In the genomic region with DNA sequence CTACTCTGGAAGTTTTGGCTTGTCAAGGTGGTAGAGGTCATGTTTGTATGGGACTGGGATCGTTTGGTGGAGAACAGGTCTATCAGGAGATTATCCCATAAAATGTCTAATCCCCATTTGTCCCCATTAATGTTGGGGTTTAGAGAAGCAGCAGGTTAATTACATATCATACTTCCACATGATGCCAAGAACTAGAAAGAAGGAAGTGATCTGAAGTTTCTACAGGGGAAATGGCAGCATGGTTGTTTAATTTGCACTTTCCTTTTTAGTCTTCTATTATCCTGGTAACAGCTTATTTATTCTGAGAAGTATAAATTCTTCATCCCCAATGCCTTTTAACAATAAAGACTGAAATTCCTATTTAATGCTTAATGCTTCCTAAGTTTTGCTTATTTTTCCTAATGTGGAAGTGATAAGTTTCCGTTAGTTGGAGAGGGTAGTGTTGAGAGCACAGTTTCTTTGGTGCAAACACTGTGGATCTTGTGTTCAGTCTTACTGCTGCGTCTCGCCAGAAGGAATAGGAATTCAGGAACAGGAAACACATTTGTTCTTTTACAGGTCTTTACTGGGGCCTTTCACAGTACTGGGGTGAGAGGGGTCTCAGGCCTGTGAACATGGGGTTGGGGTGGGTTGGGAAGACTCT, we compare ENCODE assay signal across 18 cellular contexts. TPM values are rescaled to one million over a fixed set of nuclear protein-coding genes. Genes with fewer than 3 reads are reported as not detected.
DNase-seq lines count a peak whose midpoint lies in the region; ATAC-seq, FAIRE-seq and TF ChIP-seq lines count a peak whose summit lies in the region.
"Had no signal": no experiment of that assay in that cellular context is flagged by ENCODE, and none has a peak within 500 bp of the region (broad histone marks: within the 10 kb centered on the region; RNA-seq: fewer than 3 reads in every experiment).

No MANE protein-coding gene starts in this region.

- DNase-seq in NAMALWA (ENCODE audit: low spot score) (peak; percentile 13), K562 (ENCODE audit: extremely low read depth in 1 of 4, low spot score in 3 of 4) (no peak), pulmonary artery endothelial cell (ENCODE audit: low read depth, low spot score) (peak; percentile 67), NCI-H187 (lab: John Stamatoyannopoulos, UW) (no peak)
- DNase-seq: activated CD4-positive, alpha-beta T cell treated with anti-CD3 and anti-CD28 coated beads, Interleukin-2, amount 10 ng/mL, durations not matched to agents 7 days and 5 days; activated T-cell treated with anti-CD3 and anti-CD28 coated beads, Interleukin-2, amount 50 U/mL, for 4 hours; CD8-positive, alpha-beta memory T cell; central memory CD4-positive, alpha-beta T cell; foreskin melanocyte; MG63; NCI-H774; Right ventricle myocardium superior; testis had no signal

- BruUV-seq in K562 (replicated peaks; lab: Mats Ljungman, UMichigan) = no TSS peak

- no peaks in the 10 kb centered on the region for H3K9me3 ChIP-seq in DOHH2 (ENCODE audit: control insufficient read depth, insufficient read depth, low read length)
- H3K9me3 ChIP-seq in K562 (replicated peaks; ENCODE audit: control insufficient read depth, insufficient read depth, low read depth, low read length) = no peaks in the 10 kb centered on the region
- H3K9me3 ChIP-seq: MG63, testis had no signal

- 0 out of 2 replicates have a peak overlapping the region, but pooled peaks have one; percentile 15 for H3K4me2 ChIP-seq in DOHH2 (ENCODE audit: low read length)
- H3K4me2 ChIP-seq in K562 (ENCODE audit: insufficient read depth, low read length) = no peak overlapping the region

- H3K9me1 ChIP-seq in K562 (ENCODE audit: control insufficient read depth, insufficient read depth, low read length) = no peaks in the 10 kb centered on the region

- in situ Hi-C loops in K562 (cut with MboI) = no loop called here

- peaks cover 8% of the 10 kb centered on the region for H4K20me1 ChIP-seq in DOHH2 (ENCODE audit: control insufficient read depth, insufficient read depth, low read depth, low read length)
- peaks cover 16% of the 10 kb centered on the region for H4K20me1 ChIP-seq in K562 (replicated peaks; ENCODE audit: control insufficient read depth, insufficient read depth, low read length)

- intact Hi-C loops in K562 (cut with micrococcal nuclease) = no loop called here

- H3K36me3 ChIP-seq in DOHH2 (ENCODE audit: control insufficient read depth, low read length) (peaks cover 11% of the 10 kb centered on the region), K562 (ENCODE audit: control insufficient read depth, insufficient read depth, low read length) (peaks cover 19% of the 10 kb centered on the region; the same call in 2 of the 3 replicates)
- H3K36me3 ChIP-seq: MG63 had no signal

- peaks cover 42% of the 10 kb centered on the region for H3K4me1 ChIP-seq in DOHH2 (ENCODE audit: control insufficient read depth, low read length)
- H3K4me1 ChIP-seq in K562 (replicated peaks in 1 of 2; ENCODE audit: control insufficient read depth in 2 of 2, insufficient read depth in 2 of 2, low read length in 2 of 2) = peaks cover 16 to 35% of the 10 kb centered on the region in 2 experiments; a peak in 4 of 5 replicates

- TF ChIP-seq POLR2A in K562 (conservative IDR thresholded peaks at IDR 0.05) = no peak

- no peak overlapping the region for H2AFZ ChIP-seq in K562 (ENCODE audit: low read depth, low read length)

- H3K9ac ChIP-seq in K562 (ENCODE audit: insufficient read depth in 1 of 2, low read depth in 2 of 2, low read length in 2 of 2) = no peak overlapping the region

- TF ChIP-seq RAD21 in K562 (CRISPR knock-in tag; conservative IDR thresholded peaks at IDR 0.05 in 1 of 2, IDR thresholded peaks at IDR 0.05 in 1 of 2) = no peak

- ATAC-seq in K562 (no peak), GM19455 (IDR thresholded peaks at IDR 0.05; ENCODE audit: unreplicated experiment) (no peak), GM19328 (IDR thresholded peaks at IDR 0.05; ENCODE audit: unreplicated experiment) (no peak)
- ATAC-seq: activated T-cell treated with anti-CD3 and anti-CD28 coated beads, Interleukin-2, amount 50 U/mL, for 4 hours had no signal

- no peaks in the 10 kb centered on the region for H3K9me2 ChIP-seq in DOHH2 (replicated peaks; ENCODE audit: control insufficient read depth, low read length)

- no peak for TF ChIP-seq EP300 in K562 (IDR thresholded peaks at IDR 0.05; ENCODE audit: low read length)

- no peak overlapping the region for H3K27ac ChIP-seq in DOHH2 (ENCODE audit: low read depth, low read length)
- H3K27ac ChIP-seq in K562 (ENCODE audit: extremely low read depth, low read depth, low read length) = peak overlapping the region; percentile 8; the same call in 2 of the 3 replicates

- H3K79me2 ChIP-seq in DOHH2 (ENCODE audit: control insufficient read depth, low read length) (peaks cover 65% of the 10 kb centered on the region), K562 (ENCODE audit: control insufficient read depth, insufficient read depth, low read length) (peaks cover 69% of the 10 kb centered on the region)

- no peak for TF ChIP-seq CTCF in DOHH2 (IDR thresholded peaks at IDR 0.05; ENCODE audit: low read depth, low read length, poor library complexity, severe bottlenecking)
- TF ChIP-seq CTCF in K562 (IDR thresholded peaks at IDR 0.05 in 2 of 3, conservative IDR thresholded peaks at IDR 0.05 in 1 of 3; ENCODE audit: insufficient read depth in 2 of 3, low read depth in 1 of 3, low read length in 3 of 3) = no peak

- WGBS in K562 (ENCODE audit: insufficient coverage, low coverage, missing lambda C conversion rate) = 63% methylated on average over 4 of the region's 4 CpGs

- no peak for FAIRE-seq in K562 (lab: Jason Lieb, UNC)
- FAIRE-seq: H1, HTR-8/SVneo had no signal

- H3K27me3 ChIP-seq in DOHH2 (ENCODE audit: control insufficient read depth, low read length) (no peaks in the 10 kb centered on the region), K562 (ENCODE audit: control insufficient read depth in 2 of 2, insufficient read depth in 2 of 2, low read length in 2 of 2) (no peaks in the 10 kb centered on the region)
- H3K27me3 ChIP-seq: MG63, testis had no signal

- CTCF ChIA-PET in K562 (lab: Yijun Ruan, JAX; ENCODE audit: low intra/inter-chr PET ratio) = no interaction called here

- POLR2A ChIA-PET in K562 (lab: Yijun Ruan, JAX) = interaction anchor here (0.7 to 1.2 kb wide), 3 partner anchors 10 to 70 kb away, joined by 3 to 5 read pairs (median 3); no protein-coding TSS in a partner anchor

- no peak overlapping the region for H3K4me3 ChIP-seq in DOHH2 (ENCODE audit: low read length)
- no peak overlapping the region for H3K4me3 ChIP-seq in K562
- H3K4me3 ChIP-seq: MG63, testis had no signal

- peaks cover 10% of the 10 kb centered on the region; the same call in 1 of the 2 replicates for H3F3A ChIP-seq in DOHH2 (ENCODE audit: control insufficient read depth, insufficient read depth)

TF ChIP-seq in K562, 482 proteins besides CTCF, POLR2A, EP300 and RAD21:
- TF ChIP-seq, protein P1, sequence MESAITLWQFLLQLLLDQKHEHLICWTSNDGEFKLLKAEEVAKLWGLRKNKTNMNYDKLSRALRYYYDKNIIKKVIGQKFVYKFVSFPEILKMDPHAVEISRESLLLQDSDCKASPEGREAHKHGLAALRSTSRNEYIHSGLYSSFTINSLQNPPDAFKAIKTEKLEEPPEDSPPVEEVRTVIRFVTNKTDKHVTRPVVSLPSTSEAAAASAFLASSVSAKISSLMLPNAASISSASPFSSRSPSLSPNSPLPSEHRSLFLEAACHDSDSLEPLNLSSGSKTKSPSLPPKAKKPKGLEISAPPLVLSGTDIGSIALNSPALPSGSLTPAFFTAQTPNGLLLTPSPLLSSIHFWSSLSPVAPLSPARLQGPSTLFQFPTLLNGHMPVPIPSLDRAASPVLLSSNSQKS (CRISPR knock-in tag; IDR thresholded peaks at IDR 0.05) = no peak
- 0 out of 2 replicates have a peak, but pooled peaks have one; percentile 13 for TF ChIP-seq SPI1 (IDR thresholded peaks at IDR 0.05; ENCODE audit: borderline replicate concordance, low read depth, low read length)
TF ChIP-seq in K562: peak in this region for 1.

RNA-seq across cellular contexts. Expression of a gene that starts 59.6 kb away (rescaled TPM):
- 12.9 and 18.0 TPM in 2 replicates for total RNA-seq in K562 (2011; cell fraction: chromatin; rRNA removed; ENCODE audit: low replicate concordance)
- total RNA-seq in K562 (2011; cell fraction: nucleolus; rRNA removed) = 10.0 and 11.0 TPM in 2 replicates
- 11.2 and 11.5 TPM in 2 replicates for total RNA-seq in K562 (2011; cell fraction: nucleoplasm; rRNA removed)
- total RNA-seq in K562 (2014; rRNA removed) = 8.6 and 11.5 TPM in 2 replicates
- total RNA-seq in K562 (2014; rRNA removed; fragmentation: Illumina TruSeq; extraction: Trizol) = 6.3 and 7.5 TPM in 2 replicates
- 10.4 and 10.9 TPM in 2 replicates for total RNA-seq in K562 (2015; rRNA removed; fragmentation: Illumina TruSeq; extraction: Trizol)
- 11.9 and 12.2 TPM in 2 replicates for total RNA-seq in K562 (2021)
- polyA plus RNA-seq in K562 (2011; rRNA removed) = 3.8 and 4.2 TPM in 2 replicates
- 4.6 and 5.4 TPM in 2 replicates for polyA plus RNA-seq in K562 (2011; cell fraction: cytosol; rRNA removed)
- polyA plus RNA-seq in K562 (2011; cell fraction: nucleus; rRNA removed) = 4.7 and 8.2 TPM in 2 replicates
- 10.8 and 12.4 TPM in 2 replicates for polyA plus RNA-seq in K562 (2012)
- 9.2 and 11.8 TPM in 2 replicates for polyA plus RNA-seq in K562 (2014; fragmentation: Illumina TruSeq; extraction: Trizol)
- under 1 TPM; 0.55 to 0.81 TPM for polyA plus RNA-seq in K562 (2014; fragmentation: Nextera tagmentation; extraction: Ambion mirVana)
- 7.4 and 7.7 TPM in 2 replicates for polyA plus RNA-seq in K562 (2014; rRNA removed)
- 4.9 and 5.9 TPM in 2 replicates for polyA minus RNA-seq in K562 (2011; rRNA and poly(A)+ RNA removed)
- polyA minus RNA-seq in K562 (2011; cell fraction: cytosol; rRNA and poly(A)+ RNA removed) = 5.5 and 5.6 TPM in 2 replicates
- polyA minus RNA-seq in K562 (2011; cell fraction: nucleus; rRNA and poly(A)+ RNA removed) = 3.8 and 6.1 TPM in 2 replicates
- 10.2 and 12.0 TPM in 2 replicates for total RNA-seq in pulmonary artery endothelial cell

Comparison
In these comparisons a context has a peak if more than half of its experiments do, and no peak if none do; other contexts are left out.
1. DNase-seq: peak in NAMALWA (single experiment) and pulmonary artery endothelial cell (single experiment); none in K562 (0 of 4) and NCI-H187 (0 of 2).